ENCODE assay signal across 8 cellular contexts in the genomic region with DNA sequence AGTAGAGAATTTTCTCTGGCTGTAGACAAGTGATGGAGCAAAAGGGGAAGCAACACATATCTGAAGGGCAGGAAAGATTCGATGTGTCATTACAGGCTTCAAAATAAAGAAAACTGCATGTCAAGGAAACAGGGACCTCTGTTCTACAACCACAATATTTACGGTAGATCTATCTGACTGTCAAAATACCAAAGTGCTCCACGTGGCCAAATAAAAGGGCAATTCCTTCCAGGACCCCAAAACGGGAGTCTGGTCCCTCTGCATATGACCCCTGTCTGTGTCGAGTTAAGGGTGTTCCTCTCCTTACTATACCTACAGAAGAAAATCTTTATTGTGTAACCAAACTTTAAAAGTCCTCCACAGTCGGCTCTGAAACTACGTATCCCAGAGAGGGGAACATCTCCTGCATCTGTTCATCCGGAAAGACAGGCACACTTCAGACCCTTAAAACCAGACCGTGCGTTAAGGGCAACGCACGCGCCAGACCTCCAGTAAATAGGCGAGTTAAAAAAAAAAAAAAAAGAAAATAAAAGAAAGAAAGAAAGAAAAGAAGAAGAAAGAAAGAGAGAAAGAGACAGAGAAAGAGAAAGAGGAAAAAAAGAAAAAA. TPM values are rescaled to one million over a fixed set of nuclear protein-coding genes. Genes with fewer than 3 reads are reported as not detected.
DNase-seq lines count a peak whose midpoint lies in the region; ATAC-seq and TF ChIP-seq lines count a peak whose summit lies in the region.

No MANE protein-coding gene starts in this region.

- TF ChIP-seq CTCF in AG04449 (IDR thresholded peaks at IDR 0.05; ENCODE audit: insufficient read depth, low read length, missing control alignments) = no peak
- no peak for TF ChIP-seq CTCF in HEK293 (tag by site-specific recombination; IDR thresholded peaks at IDR 0.05)
- TF ChIP-seq CTCF in activated B cell treated with CpG ODN at 0.5 μM for 24 hours (IDR thresholded peaks at IDR 0.05) = no peak
- no peak for TF ChIP-seq CTCF in suprapubic skin (IDR thresholded peaks at IDR 0.05)

- peaks cover 23% of the 10 kb centered on the region for H3K36me3 Mint-ChIP-seq in activated B cell treated with CpG ODN at 0.5 μM for 24 hours (ENCODE audit: low read depth)

- H3K9me3 ChIP-seq in HEK293 (ENCODE audit: control insufficient read depth, insufficient read depth, low read depth, low read length) = no peaks in the 10 kb centered on the region
- H3K9me3 ChIP-seq in iPS-20b (ENCODE audit: insufficient read depth, low read depth, low read length) = peaks cover 5% of the 10 kb centered on the region; the same call in 1 of the 2 replicates
- H3K9me3 ChIP-seq in suprapubic skin = no peaks in the 10 kb centered on the region

- DNase-seq in AG04449 (ENCODE audit: low read depth, low spot score) = no peak
- no peak for DNase-seq in activated B cell treated with CpG ODN at 0.5 μM for 24 hours
- no peak for DNase-seq in suprapubic skin (ENCODE audit: low spot score in 2 of 2)
- no peak for DNase-seq in NCI-H446 (lab: John Stamatoyannopoulos, UW)
- no peak for DNase-seq in medulla oblongata (ENCODE audit: extremely low spot score)

- no peaks in the 10 kb centered on the region for H3K27me3 Mint-ChIP-seq in activated B cell treated with CpG ODN at 0.5 μM for 24 hours

- no peak for ATAC-seq in activated B cell treated with CpG ODN at 0.5 μM for 24 hours (ENCODE audit: low read depth)
- ATAC-seq in HG02885 (IDR thresholded peaks at IDR 0.05; ENCODE audit: poor library complexity, unreplicated experiment) = no peak

- POLR2A ChIA-PET in AG04449 (lab: Yijun Ruan, JAX) = interaction anchor here (0.7 kb wide), 1 partner anchor 35 kb away, joined by 3 read pairs; no protein-coding TSS in a partner anchor
- POLR2A ChIA-PET in HEK293 (lab: Yijun Ruan, JAX) = interaction anchor here (0.6 to 1.0 kb wide), 3 partner anchors 20 to 358 kb away, joined by 3 to 14 read pairs (median 3); partner anchors contain the start of gene INTS4
- POLR2A ChIA-PET in activated B cell treated with CpG ODN at 0.5 μM for 24 hours (lab: Charles Lee) = interaction anchor here (1.0 kb wide), 3 partner anchors 7 to 25 kb away, joined by 3 read pairs; no protein-coding TSS in a partner anchor

- TF ChIP-seq EP300 in suprapubic skin (IDR thresholded peaks at IDR 0.05) = no peak

- H3K4me1 ChIP-seq in HEK293 (ENCODE audit: control insufficient read depth, insufficient read depth, low read length) (no peaks in the 10 kb centered on the region), iPS-20b (ENCODE audit: insufficient read depth, low read length) (peaks cover 4% of the 10 kb centered on the region; the same call in 1 of the 2 replicates), suprapubic skin (peaks cover 18% of the 10 kb centered on the region)

- H3K9me3 Mint-ChIP-seq in activated B cell treated with CpG ODN at 0.5 μM for 24 hours = no peaks in the 10 kb centered on the region

- peak overlapping the region; percentile 95 for H3K4me3 ChIP-seq in AG04449 (ENCODE audit: low read depth, low read length)
- peak overlapping the region; percentile 98 for H3K4me3 ChIP-seq in HEK293 (ENCODE audit: low read depth, low read length)
- H3K4me3 ChIP-seq in iPS-20b (ENCODE audit: low read length) = peak overlapping the region; percentile 95
- peak overlapping the region; percentile 74 for H3K4me3 ChIP-seq in suprapubic skin

- TF ChIP-seq POLR2A in suprapubic skin (IDR thresholded peaks at IDR 0.05) = no peak

- H3K27ac Mint-ChIP-seq in activated B cell treated with CpG ODN at 0.5 μM for 24 hours = peak overlapping the region; percentile 94

- H3K27ac ChIP-seq in HEK293 (ENCODE audit: extremely low read depth, low read depth, low read length) (peak overlapping the region; percentile 62; the same call in 1 of the 2 replicates), iPS-20b (ENCODE audit: low read length) (no peak overlapping the region), suprapubic skin (no peak overlapping the region)

- peaks cover 44% of the 10 kb centered on the region for H3K4me1 Mint-ChIP-seq in activated B cell treated with CpG ODN at 0.5 μM for 24 hours

- WGBS in suprapubic skin = 2% methylated on average over 14 of the region's 14 CpGs

- peak overlapping the region; percentile 96 for H3K4me3 Mint-ChIP-seq in activated B cell treated with CpG ODN at 0.5 μM for 24 hours

- CTCF ChIA-PET in AG04449 (lab: Yijun Ruan, JAX) (no interaction called here), HEK293 (lab: Yijun Ruan, JAX) (no interaction called here), activated B cell treated with CpG ODN at 0.5 μM for 24 hours (lab: Charles Lee) (no interaction called here)

- H3K27me3 ChIP-seq in iPS-20b (ENCODE audit: insufficient read depth, low read length) (no peaks in the 10 kb centered on the region), suprapubic skin (no peaks in the 10 kb centered on the region)

- peak overlapping the region; percentile 96 for H3K9ac ChIP-seq in iPS-20b (ENCODE audit: low read depth, low read length)

- intact Hi-C loops in activated B cell treated with CpG ODN at 0.5 μM for 24 hours (cut with micrococcal nuclease) = loop anchor here (1.0 to 10.0 kb wide), 8 partner anchors 24 to 1192 kb away; partner anchors contain the start of genes EMSY, INTS4, KCTD21 and NARS2

- H3K36me3 ChIP-seq in HEK293 (ENCODE audit: control insufficient read depth in 2 of 2, insufficient read depth in 1 of 2, low read length in 2 of 2) (peaks cover 0 to 19% of the 10 kb centered on the region in 2 experiments; a peak in 2 of 3 replicates), iPS-20b (ENCODE audit: insufficient read depth, low read depth, low read length) (peaks cover 10% of the 10 kb centered on the region; the same call in 1 of the 2 replicates), suprapubic skin (no peaks in the 10 kb centered on the region)

TF ChIP-seq in HEK293, 187 proteins besides CTCF, POLR2A, EP300 and RAD21:
- TF ChIP-seq ZNF140 (tag by site-specific recombination; IDR thresholded peaks at IDR 0.05) (no peak), ZNF112 (tag by site-specific recombination; IDR thresholded peaks at IDR 0.05) (no peak), ZNF366 (tag by site-specific recombination; conservative IDR thresholded peaks at IDR 0.05) (peak; percentile 33; the same call in 1 of the 2 replicates), ZNF335 (tag by site-specific recombination; conservative IDR thresholded peaks at IDR 0.05) (peak; percentile 82; the same call in 1 of the 2 replicates), KLF1 (tag by site-specific recombination; IDR thresholded peaks at IDR 0.05) (no peak)
- TF ChIP-seq, protein P1, sequence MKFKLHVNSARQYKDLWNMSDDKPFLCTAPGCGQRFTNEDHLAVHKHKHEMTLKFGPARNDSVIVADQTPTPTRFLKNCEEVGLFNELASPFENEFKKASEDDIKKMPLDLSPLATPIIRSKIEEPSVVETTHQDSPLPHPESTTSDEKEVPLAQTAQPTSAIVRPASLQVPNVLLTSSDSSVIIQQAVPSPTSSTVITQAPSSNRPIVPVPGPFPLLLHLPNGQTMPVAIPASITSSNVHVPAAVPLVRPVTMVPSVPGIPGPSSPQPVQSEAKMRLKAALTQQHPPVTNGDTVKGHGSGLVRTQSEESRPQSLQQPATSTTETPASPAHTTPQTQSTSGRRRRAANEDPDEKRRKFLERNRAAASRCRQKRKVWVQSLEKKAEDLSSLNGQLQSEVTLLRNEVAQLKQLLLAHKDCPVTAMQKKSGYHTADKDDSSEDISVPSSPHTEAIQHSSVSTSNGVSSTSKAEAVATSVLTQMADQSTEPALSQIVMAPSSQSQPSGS (tag by site-specific recombination; IDR thresholded peaks at IDR 0.05; ENCODE audit: low read depth) = no peak
- TF ChIP-seq, protein P2, sequence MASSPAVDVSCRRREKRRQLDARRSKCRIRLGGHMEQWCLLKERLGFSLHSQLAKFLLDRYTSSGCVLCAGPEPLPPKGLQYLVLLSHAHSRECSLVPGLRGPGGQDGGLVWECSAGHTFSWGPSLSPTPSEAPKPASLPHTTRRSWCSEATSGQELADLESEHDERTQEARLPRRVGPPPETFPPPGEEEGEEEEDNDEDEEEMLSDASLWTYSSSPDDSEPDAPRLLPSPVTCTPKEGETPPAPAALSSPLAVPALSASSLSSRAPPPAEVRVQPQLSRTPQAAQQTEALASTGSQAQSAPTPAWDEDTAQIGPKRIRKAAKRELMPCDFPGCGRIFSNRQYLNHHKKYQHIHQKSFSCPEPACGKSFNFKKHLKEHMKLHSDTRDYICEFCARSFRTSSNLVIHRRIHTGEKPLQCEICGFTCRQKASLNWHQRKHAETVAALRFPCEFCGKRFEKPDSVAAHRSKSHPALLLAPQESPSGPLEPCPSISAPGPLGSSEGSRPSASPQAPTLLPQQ (tag by site-specific recombination; IDR thresholded peaks at IDR 0.05) = peak; percentile 67
TF ChIP-seq in HEK293: peak in this region for 3.

RNA-seq across cellular contexts. Expression of gene CLNS1A, which starts 0.8 kb away (rescaled TPM):
- total RNA-seq in activated B cell treated with CpG ODN at 0.5 μM for 24 hours = 112 and 116 TPM in 2 replicates
- 10 to 100 TPM; 36.6 to 88.1 (median 69.2) TPM for total RNA-seq in suprapubic skin

RNA-seq across cellular contexts. Expression of gene AQP11, which starts 47.1 kb away (rescaled TPM):
- total RNA-seq in activated B cell treated with CpG ODN at 0.5 μM for 24 hours = 0.20 and 0.22 TPM in 2 replicates
- total RNA-seq in suprapubic skin = under 1 TPM in 3 of 4 donors, not detected in 1; 0.55 to 0.76 (median 0.59) TPM
